Comparison of ENCODE assay signal across 17 cellular contexts in genomic region chr3:133292251-133292650, GRCh38.
"Had no signal": no experiment of that assay in that cellular context is flagged by ENCODE, and none has a peak within 500 bp of the region (broad histone marks: within the 10 kb centered on the region; RNA-seq: fewer than 3 reads in every experiment).

No MANE protein-coding gene starts in this region.

- H3K27ac Mint-ChIP-seq: activated CD8-positive, alpha-beta T cell treated with anti-CD3 and anti-CD28 coated beads for 36 hours; memory B cell; naive thymus-derived CD4-positive, alpha-beta T cell; WTC11 had no signal

- H3K36me3 ChIP-seq: left lung, neutrophil, sigmoid colon, spleen, upper lobe of right lung had no signal

- ATAC-seq: activated CD8-positive, alpha-beta T cell treated with anti-CD3 and anti-CD28 coated beads for 36 hours; activated T-cell treated with anti-CD3 and anti-CD28 coated beads, Interleukin-2, amount 50 U/mL, for 4 hours; esophagus mucosa; left lung; mucosa of descending colon; naive thymus-derived CD4-positive, alpha-beta T cell; stimulated activated naive CD8-positive, alpha-beta T cell treated with anti-CD3 and anti-CD28 coated beads, Interleukin-15, amount 100 ng/mL, for 72 hours; upper lobe of right lung; WTC11 had no signal

- H3K4me3 Mint-ChIP-seq: activated CD8-positive, alpha-beta T cell treated with anti-CD3 and anti-CD28 coated beads for 36 hours; activated T-cell treated with anti-CD3 and anti-CD28 coated beads, Interleukin-2, amount 50 U/mL, for 4 hours; memory B cell; naive thymus-derived CD4-positive, alpha-beta T cell; stimulated activated naive CD8-positive, alpha-beta T cell treated with anti-CD3 and anti-CD28 coated beads, Interleukin-15, amount 100 ng/mL, for 72 hours; WTC11 had no signal

- H3K4me3 ChIP-seq: left lung, mucosa of descending colon, sigmoid colon, spleen, upper lobe of right lung had no signal

- H3K9me3 Mint-ChIP-seq: activated CD8-positive, alpha-beta T cell treated with anti-CD3 and anti-CD28 coated beads for 36 hours; activated T-cell treated with anti-CD3 and anti-CD28 coated beads, Interleukin-2, amount 50 U/mL, for 4 hours; memory B cell; naive thymus-derived CD4-positive, alpha-beta T cell; stimulated activated naive CD8-positive, alpha-beta T cell treated with anti-CD3 and anti-CD28 coated beads, Interleukin-15, amount 100 ng/mL, for 72 hours; WTC11 had no signal

- H3K36me3 Mint-ChIP-seq: memory B cell; naive thymus-derived CD4-positive, alpha-beta T cell; WTC11 had no signal

- H3K27me3 ChIP-seq: left lung, neutrophil, sigmoid colon, spleen, upper lobe of right lung had no signal

- DNase-seq: activated CD4-positive, alpha-beta T cell treated with anti-CD3 and anti-CD28 coated beads for 4 hours; activated CD8-positive, alpha-beta T cell treated with anti-CD3 and anti-CD28 coated beads for 36 hours; activated effector memory CD4-positive, alpha-beta T cell treated with Interleukin-2 at 50 U/mL for 16 hours; activated naive CD4-positive, alpha-beta T cell treated with anti-CD3 and anti-CD28 coated beads, Interleukin-2, amount 50 U/mL, for 16 hours; activated T-cell treated with anti-CD3 and anti-CD28 coated beads, Interleukin-2, amount 50 U/mL, for 4 hours; left lung; mucosa of descending colon; naive thymus-derived CD4-positive, alpha-beta T cell; sigmoid colon; spleen; stimulated activated naive CD8-positive, alpha-beta T cell treated with anti-CD3 and anti-CD28 coated beads, Interleukin-15, amount 100 ng/mL, for 72 hours; upper lobe of right lung had no signal

- H3K27ac ChIP-seq: left lung, neutrophil, parathyroid adenoma, sigmoid colon, spleen, upper lobe of right lung had no signal

- H3K9me3 ChIP-seq: left lung, mucosa of descending colon, neutrophil, sigmoid colon, spleen, upper lobe of right lung had no signal

- H3K4me1 Mint-ChIP-seq: memory B cell; naive thymus-derived CD4-positive, alpha-beta T cell; stimulated activated naive CD8-positive, alpha-beta T cell treated with anti-CD3 and anti-CD28 coated beads, Interleukin-15, amount 100 ng/mL, for 72 hours had no signal

- H3K4me1 ChIP-seq: left lung, parathyroid adenoma, spleen, upper lobe of right lung had no signal
